In the genomic region with DNA sequence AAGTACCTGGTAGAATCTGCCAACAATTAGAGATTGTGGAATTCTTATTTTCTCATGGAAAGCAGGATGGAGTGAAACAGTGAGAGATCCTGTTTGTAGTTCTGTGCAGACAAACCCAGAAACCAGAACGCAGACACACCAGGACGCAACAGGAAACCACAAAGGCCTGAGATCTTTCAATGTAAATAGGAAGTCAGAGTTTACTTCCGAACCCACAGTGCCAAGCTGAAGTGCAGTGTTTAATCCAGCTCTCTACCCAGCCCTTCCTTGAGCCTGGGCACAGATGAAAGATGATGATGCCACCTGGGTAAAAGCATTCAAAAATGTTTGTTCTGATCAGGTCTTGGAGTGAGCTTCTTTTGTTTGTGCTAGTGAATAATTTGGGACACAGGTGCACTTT, we compare ENCODE assay signal across 8 cellular contexts.
DNase-seq lines count a peak whose midpoint lies in the region; ATAC-seq, FAIRE-seq and TF ChIP-seq lines count a peak whose summit lies in the region.

No MANE protein-coding gene starts in this region.

- no peak for FAIRE-seq in small intestine (lab: Jason Lieb, UNC)

- in situ Hi-C loops in GM13977 (cut with MboI; ENCODE audit: low pct_unique_long_range_greater_than_20kb, low sequenced_read_pairs, unreplicated experiment) = no loop called here

- peak overlapping the region; percentile 46 for H3K4me3 Mint-ChIP-seq in activated T-helper 1 cell treated with anti-CD3 and anti-CD28 coated beads, Interleukin-12 subunit alpha, Interleukin-12 subunit beta, Interleukin-2, Interleukin-4 antibody, amounts not matched to agents 30 ng/mL and 10 ng/mL and 1 ng/mL, durations not matched to agents 14 hours and 24 hours and 36 hours

- peaks cover 6% of the 10 kb centered on the region for H3K36me3 Mint-ChIP-seq in activated T-helper 1 cell treated with anti-CD3 and anti-CD28 coated beads, Interleukin-12 subunit alpha, Interleukin-12 subunit beta, Interleukin-2, Interleukin-4 antibody, amounts not matched to agents 30 ng/mL and 10 ng/mL and 1 ng/mL, durations not matched to agents 14 hours and 24 hours and 36 hours (ENCODE audit: low read depth)

- ATAC-seq in GM21723 (IDR thresholded peaks at IDR 0.05; ENCODE audit: unreplicated experiment) = peak; percentile 84

- no peak overlapping the region for H3K27ac ChIP-seq in small intestine (ENCODE audit: low read depth in 1 of 2, low read length in 1 of 2)

- no peak for TF ChIP-seq CTCF in GM13977 (IDR thresholded peaks at IDR 0.05; ENCODE audit: extremely low read depth, insufficient read depth, missing control alignments)

- H3K9me3 ChIP-seq in small intestine (ENCODE audit: control insufficient read depth, low read depth) = no peaks in the 10 kb centered on the region

- H3K36me3 ChIP-seq in small intestine (ENCODE audit: control insufficient read depth in 2 of 2, insufficient read depth in 2 of 2, low read length in 2 of 2) = no peaks in the 10 kb centered on the region

- no peaks in the 10 kb centered on the region for H3K27me3 ChIP-seq in small intestine (ENCODE audit: control insufficient read depth in 2 of 2, insufficient read depth in 2 of 2, low read length in 2 of 2)

- intact Hi-C loops in activated T-helper 1 cell treated with anti-CD3 and anti-CD28 coated beads, Interleukin-12 subunit alpha, Interleukin-12 subunit beta, Interleukin-2, Interleukin-4 antibody, amounts not matched to agents 30 ng/mL and 10 ng/mL and 1 ng/mL, durations not matched to agents 14 hours and 24 hours and 36 hours (cut with micrococcal nuclease) = loop anchor here (5.0 kb wide), 1 partner anchor 753 kb away; no protein-coding TSS in a partner anchor

- WGBS in small intestine, 3 donors = 52 to 79% (median 61%) methylated on average over 3 of the region's 3 CpGs

- H3K27ac Mint-ChIP-seq in activated T-helper 1 cell treated with anti-CD3 and anti-CD28 coated beads, Interleukin-12 subunit alpha, Interleukin-12 subunit beta, Interleukin-2, Interleukin-4 antibody, amounts not matched to agents 30 ng/mL and 10 ng/mL and 1 ng/mL, durations not matched to agents 14 hours and 24 hours and 36 hours = no peak overlapping the region

- H3K27me3 Mint-ChIP-seq in activated T-helper 1 cell treated with anti-CD3 and anti-CD28 coated beads, Interleukin-12 subunit alpha, Interleukin-12 subunit beta, Interleukin-2, Interleukin-4 antibody, amounts not matched to agents 30 ng/mL and 10 ng/mL and 1 ng/mL, durations not matched to agents 14 hours and 24 hours and 36 hours (ENCODE audit: insufficient read depth) = peaks cover 12% of the 10 kb centered on the region

- H3K9me3 Mint-ChIP-seq in activated T-helper 1 cell treated with anti-CD3 and anti-CD28 coated beads, Interleukin-12 subunit alpha, Interleukin-12 subunit beta, Interleukin-2, Interleukin-4 antibody, amounts not matched to agents 30 ng/mL and 10 ng/mL and 1 ng/mL, durations not matched to agents 14 hours and 24 hours and 36 hours = peaks cover 7% of the 10 kb centered on the region

- DNase-seq in GDM1 (lab: John Stamatoyannopoulos, UW) = peak; percentile 26
- DNase-seq in NCI-H2029 treated with DMSO at 0.1 percent for 48 hours (lab: John Stamatoyannopoulos, UW) = peak; percentile 64
- DNase-seq in activated T-helper 1 cell treated with anti-CD3 and anti-CD28 coated beads, Interleukin-12 subunit alpha, Interleukin-12 subunit beta, Interleukin-2, Interleukin-4 antibody, amounts not matched to agents 30 ng/mL and 10 ng/mL and 1 ng/mL, durations not matched to agents 14 hours and 24 hours and 36 hours (ENCODE audit: low spot score) = peak; percentile 37
- DNase-seq in small intestine = peak; percentile 39
- DNase-seq in DMS53 (lab: John Stamatoyannopoulos, UW) = no peak
- no peak for DNase-seq in GM13977 (ENCODE audit: low spot score)
- DNase-seq in stimulated activated CD4-positive, alpha-beta T cell treated with anti-CD3 and anti-CD28 coated beads, Interleukin-12 subunit alpha, Interleukin-12 subunit beta, amount 100 ng/mL, for 4 hours = no peak

- H3K4me1 ChIP-seq in small intestine (ENCODE audit: control insufficient read depth in 2 of 2, insufficient read depth in 1 of 2, low read depth in 1 of 2, low read length in 1 of 2) = peaks cover 0 to 3% of the 10 kb centered on the region in 2 donors

- H3K4me1 Mint-ChIP-seq in activated T-helper 1 cell treated with anti-CD3 and anti-CD28 coated beads, Interleukin-12 subunit alpha, Interleukin-12 subunit beta, Interleukin-2, Interleukin-4 antibody, amounts not matched to agents 30 ng/mL and 10 ng/mL and 1 ng/mL, durations not matched to agents 14 hours and 24 hours and 36 hours (ENCODE audit: low read depth) = peaks cover 51% of the 10 kb centered on the region

- no peak overlapping the region for H3K4me3 ChIP-seq in small intestine (ENCODE audit: low read depth in 1 of 2, low read length in 2 of 2)

Comparison
In these comparisons a context has a peak if more than half of its experiments do, and no peak if none do; other contexts are left out.
1. DNase-seq: peak in GDM1 (single experiment), NCI-H2029 treated with DMSO at 0.1 percent for 48 hours (single experiment), activated T-helper 1 cell treated with anti-CD3 and anti-CD28 coated beads, Interleukin-12 subunit alpha, Interleukin-12 subunit beta, Interleukin-2, Interleukin-4 antibody, amounts not matched to agents 30 ng/mL and 10 ng/mL and 1 ng/mL, durations not matched to agents 14 hours and 24 hours and 36 hours (single experiment) and small intestine (single experiment); none in DMS53 (single experiment), GM13977 (single experiment) and stimulated activated CD4-positive, alpha-beta T cell treated with anti-CD3 and anti-CD28 coated beads, Interleukin-12 subunit alpha, Interleukin-12 subunit beta, amount 100 ng/mL, for 4 hours (single experiment).